17 cellular contexts compared by ENCODE assay signal in the genomic region with DNA sequence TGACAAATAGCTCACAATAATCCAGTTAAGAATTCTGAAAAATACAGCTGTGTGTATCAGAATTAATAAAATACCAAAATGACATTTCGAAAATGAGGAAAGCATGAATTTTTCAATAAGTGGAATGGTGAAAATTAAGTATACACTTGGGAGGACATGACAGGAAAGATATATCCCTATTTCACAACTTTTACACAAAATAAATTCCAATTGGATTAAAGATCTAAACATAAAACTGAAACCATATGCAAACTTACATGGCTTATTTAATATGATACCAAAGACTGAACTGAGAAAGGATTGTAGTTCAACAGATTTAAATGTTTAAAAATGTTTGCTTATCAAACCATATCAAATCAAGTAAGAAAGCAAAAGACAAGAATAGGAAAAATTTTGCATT.
"Had no signal": no experiment of that assay in that cellular context is flagged by ENCODE, and none has a peak within 500 bp of the region (broad histone marks: within the 10 kb centered on the region; RNA-seq: fewer than 3 reads in every experiment).

No MANE protein-coding gene starts in this region.

- ATAC-seq: activated CD8-positive, alpha-beta memory T cell treated with anti-CD3 and anti-CD28 coated beads, Interleukin-2, amount 10 ng/mL, durations not matched to agents 7 days and 5 days; gastrocnemius medialis; left lobe of liver; naive thymus-derived CD4-positive, alpha-beta T cell; stimulated activated memory B cell treated with anti-CD40 and anti-IgM and Interleukin-4, amounts not matched to agents 10 μg/mL and 1 μg/mL and 100 μg/mL, for 72 hours; T-cell had no signal

- H3K9me3 ChIP-seq: adrenal gland, gastrocnemius medialis, pancreas, tibial nerve, uterus had no signal

- H3K36me3 Mint-ChIP-seq: activated CD4-positive, alpha-beta memory T cell treated with anti-CD3 and anti-CD28 coated beads for 36 hours; activated CD8-positive, alpha-beta memory T cell treated with anti-CD3 and anti-CD28 coated beads, Interleukin-2, amount 10 ng/mL, durations not matched to agents 7 days and 5 days; activated naive CD4-positive, alpha-beta T cell treated with anti-CD3 and anti-CD28 coated beads, Interleukin-2, amount 10 ng/mL, durations not matched to agents 7 days and 5 days; naive thymus-derived CD4-positive, alpha-beta T cell; stimulated activated memory B cell treated with anti-CD40 and anti-IgM and Interleukin-4, amounts not matched to agents 10 μg/mL and 1 μg/mL and 100 μg/mL, for 72 hours; T-cell had no signal

- H3K4me1 Mint-ChIP-seq: activated CD8-positive, alpha-beta memory T cell treated with anti-CD3 and anti-CD28 coated beads, Interleukin-2, amount 10 ng/mL, durations not matched to agents 7 days and 5 days; activated naive CD4-positive, alpha-beta T cell treated with anti-CD3 and anti-CD28 coated beads, Interleukin-2, amount 10 ng/mL, durations not matched to agents 7 days and 5 days; stimulated activated memory B cell treated with anti-CD40 and anti-IgM and Interleukin-4, amounts not matched to agents 10 μg/mL and 1 μg/mL and 100 μg/mL, for 72 hours; T-cell had no signal

- H3K36me3 ChIP-seq: adrenal gland, gastrocnemius medialis, pancreas, tibial nerve, uterus had no signal

- DNase-seq: activated CD4-positive, alpha-beta memory T cell treated with anti-CD3 and anti-CD28 coated beads for 36 hours; activated CD4-positive, alpha-beta T cell treated with anti-CD3 and anti-CD28 coated beads for 1 hour; activated CD8-positive, alpha-beta memory T cell treated with anti-CD3 and anti-CD28 coated beads, Interleukin-2, amount 10 ng/mL, durations not matched to agents 7 days and 5 days; activated naive CD4-positive, alpha-beta T cell treated with anti-CD3 and anti-CD28 coated beads, Interleukin-2, amount 10 ng/mL, durations not matched to agents 7 days and 5 days; activated T-cell treated with anti-CD3 and anti-CD28 coated beads, Interleukin-2, amount 50 U/mL, for 1 hour; dorsolateral prefrontal cortex; gastrocnemius medialis; islet precursor cell; naive thymus-derived CD4-positive, alpha-beta T cell; pancreas; T-cell; T-helper 9 cell; uterus had no signal

- H3K27me3 Mint-ChIP-seq: activated CD4-positive, alpha-beta memory T cell treated with anti-CD3 and anti-CD28 coated beads for 36 hours; activated CD8-positive, alpha-beta memory T cell treated with anti-CD3 and anti-CD28 coated beads, Interleukin-2, amount 10 ng/mL, durations not matched to agents 7 days and 5 days; activated naive CD4-positive, alpha-beta T cell treated with anti-CD3 and anti-CD28 coated beads, Interleukin-2, amount 10 ng/mL, durations not matched to agents 7 days and 5 days; naive thymus-derived CD4-positive, alpha-beta T cell; stimulated activated memory B cell treated with anti-CD40 and anti-IgM and Interleukin-4, amounts not matched to agents 10 μg/mL and 1 μg/mL and 100 μg/mL, for 72 hours; T-cell had no signal

- H3K27ac Mint-ChIP-seq: activated CD4-positive, alpha-beta memory T cell treated with anti-CD3 and anti-CD28 coated beads for 36 hours; activated CD8-positive, alpha-beta memory T cell treated with anti-CD3 and anti-CD28 coated beads, Interleukin-2, amount 10 ng/mL, durations not matched to agents 7 days and 5 days; activated naive CD4-positive, alpha-beta T cell treated with anti-CD3 and anti-CD28 coated beads, Interleukin-2, amount 10 ng/mL, durations not matched to agents 7 days and 5 days; naive thymus-derived CD4-positive, alpha-beta T cell; stimulated activated memory B cell treated with anti-CD40 and anti-IgM and Interleukin-4, amounts not matched to agents 10 μg/mL and 1 μg/mL and 100 μg/mL, for 72 hours; T-cell had no signal

- H3K4me1 ChIP-seq: adrenal gland, gastrocnemius medialis, uterus had no signal

- H3K27me3 ChIP-seq: adrenal gland, gastrocnemius medialis, pancreas, tibial nerve, uterus had no signal

- H3K27ac ChIP-seq: adrenal gland, gastrocnemius medialis, pancreas had no signal

- H3K4me3 ChIP-seq: adrenal gland, dorsolateral prefrontal cortex, gastrocnemius medialis, pancreas, tibial nerve, uterus had no signal

- H3K4me3 Mint-ChIP-seq: activated CD4-positive, alpha-beta memory T cell treated with anti-CD3 and anti-CD28 coated beads for 36 hours; activated CD8-positive, alpha-beta memory T cell treated with anti-CD3 and anti-CD28 coated beads, Interleukin-2, amount 10 ng/mL, durations not matched to agents 7 days and 5 days; activated naive CD4-positive, alpha-beta T cell treated with anti-CD3 and anti-CD28 coated beads, Interleukin-2, amount 10 ng/mL, durations not matched to agents 7 days and 5 days; naive thymus-derived CD4-positive, alpha-beta T cell; stimulated activated memory B cell treated with anti-CD40 and anti-IgM and Interleukin-4, amounts not matched to agents 10 μg/mL and 1 μg/mL and 100 μg/mL, for 72 hours; T-cell had no signal
